ENCODE assay signal across 9 cellular contexts in the genomic region with DNA sequence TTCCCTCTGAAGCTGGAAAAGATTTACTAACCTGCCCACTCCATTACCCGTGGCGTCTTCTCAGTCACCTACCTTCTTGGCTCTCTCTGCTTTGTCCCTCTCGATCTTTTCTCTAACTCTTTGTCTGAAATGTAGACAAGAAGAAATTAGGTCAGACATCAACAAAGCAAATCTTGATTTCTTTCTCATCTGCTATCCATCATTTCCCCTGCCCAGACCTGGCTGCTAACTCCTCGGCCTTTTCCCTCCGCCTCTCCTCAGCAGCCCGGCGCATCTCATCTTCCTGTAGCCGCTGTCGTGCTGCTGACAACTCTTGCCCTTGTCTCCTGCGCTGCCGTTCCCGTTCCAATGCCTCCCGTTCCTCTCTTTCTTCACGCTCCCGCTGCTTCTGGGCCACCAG. TPM values are rescaled to one million over a fixed set of nuclear protein-coding genes. Genes with fewer than 3 reads are reported as not detected.
DNase-seq lines count a peak whose midpoint lies in the region; ATAC-seq and TF ChIP-seq lines count a peak whose summit lies in the region.
"Had no signal": no experiment of that assay in that cellular context is flagged by ENCODE, and none has a peak within 500 bp of the region (broad histone marks: within the 10 kb centered on the region; RNA-seq: fewer than 3 reads in every experiment).

No MANE protein-coding gene starts in this region.

- H2AFZ ChIP-seq in SK-N-SH (ENCODE audit: low read depth), result no peak overlapping the region

- TF ChIP-seq POLR2A in esophagus squamous epithelium (IDR thresholded peaks at IDR 0.05), result no peak
- TF ChIP-seq POLR2A in gastrocnemius medialis (IDR thresholded peaks at IDR 0.05), result no peak

- peaks cover 62% of the 10 kb centered on the region for H3K79me2 ChIP-seq in SK-N-SH (ENCODE audit: insufficient read depth)

- DNase-seq in SK-N-SH, result no peak
- DNase-seq in SK-N-MC (ENCODE audit: low read depth, low spot score), result no peak
- no peak for DNase-seq in esophagus squamous epithelium (lab: John Stamatoyannopoulos, UW)
- DNase-seq in gastrocnemius medialis, result no peak
- DNase-seq in G401 (ENCODE audit: low spot score), result no peak
- DNase-seq in NCI-H446 (lab: John Stamatoyannopoulos, UW), result no peak
- DNase-seq: WERI-Rb-1 had no signal

- H3K9me2 ChIP-seq in SK-N-SH, result no peaks in the 10 kb centered on the region

- TF ChIP-seq RAD21 in SK-N-SH (IDR thresholded peaks at IDR 0.05; ENCODE audit: low read length), result no peak

- H3F3A ChIP-seq in SK-N-SH (replicated peaks; ENCODE audit: insufficient read depth), result peaks cover 43% of the 10 kb centered on the region

- ATAC-seq in SK-N-SH treated with all-trans-retinoic acid at 6 μM for 48 hours, result no peak
- ATAC-seq in gastrocnemius medialis, result no peak
- ATAC-seq in GM21576 (IDR thresholded peaks at IDR 0.05; ENCODE audit: unreplicated experiment), result no peak

- CTCF ChIA-PET in SK-N-SH (lab: Yijun Ruan, JAX), result interaction anchor here (0.7 to 1.7 kb wide), 3 partner anchors 17 to 283 kb away, joined by 3 to 7 read pairs (median 6); no protein-coding TSS in a partner anchor

- in situ Hi-C loops in gastrocnemius medialis (cut with MboI; ENCODE audit: low sequenced_read_pairs in 4 of 4), result loop anchor here in 2 of 4 donors (25.0 kb wide), 1 partner anchor 290 kb away; no protein-coding TSS in a partner anchor
- in situ Hi-C loops in G401 (cut with HindIII; ENCODE audit: low sequenced_read_pairs), result no loop called here

- TF ChIP-seq EP300 in SK-N-SH (IDR thresholded peaks at IDR 0.05; ENCODE audit: borderline replicate concordance in 1 of 2, low read depth in 1 of 2, low read length in 1 of 2), result no peak

- peak overlapping the region; percentile 96 for H3K4me2 ChIP-seq in SK-N-SH

- H3K4me3 ChIP-seq in SK-N-SH (ENCODE audit: low read depth in 2 of 2, low read length in 1 of 2) (peak overlapping the region; percentile 79 to 98), SK-N-MC (peak overlapping the region; percentile 97), esophagus squamous epithelium (peak overlapping the region in 3 of 4 donors; percentile 78 to 100 (median 89)), gastrocnemius medialis (peak overlapping the region; percentile 91 to 98 (median 93))

- H3K36me3 ChIP-seq in SK-N-SH (replicated peaks in 1 of 2; ENCODE audit: control insufficient read depth in 1 of 2, insufficient read depth in 2 of 2, low read length in 1 of 2) (peaks cover 19 to 26% of the 10 kb centered on the region in 2 experiments), SK-N-MC (ENCODE audit: insufficient read depth, low read length) (peaks cover 28% of the 10 kb centered on the region), esophagus squamous epithelium (peaks cover 0 to 53% (median 9%) of the 10 kb centered on the region in 3 donors), gastrocnemius medialis (peaks cover 0 to 36% of the 10 kb centered on the region in 2 donors)

- H3K27ac ChIP-seq in SK-N-SH (ENCODE audit: low read depth in 2 of 2, low read length in 1 of 2), result peak overlapping the region in 1 of 2 experiments; percentile 70; a peak in 1 of 4 replicates
- no peak overlapping the region for H3K27ac ChIP-seq in SK-N-MC
- peak overlapping the region in 3 of 4 donors; percentile 91 to 96 (median 95) for H3K27ac ChIP-seq in esophagus squamous epithelium
- H3K27ac ChIP-seq in gastrocnemius medialis, result peak overlapping the region; percentile 88 to 97 (median 94)

- no peaks in the 10 kb centered on the region for H3K27me3 ChIP-seq in SK-N-SH (ENCODE audit: insufficient read depth)
- H3K27me3 ChIP-seq in esophagus squamous epithelium, result no peaks in the 10 kb centered on the region
- H3K27me3 ChIP-seq in gastrocnemius medialis, result no peaks in the 10 kb centered on the region

- POLR2A ChIA-PET in SK-N-SH (lab: Yijun Ruan, JAX), result interaction anchor here (2.6 kb wide), 1 partner anchor 13 kb away, joined by 13 read pairs; the partner anchor contains the start of genes C11orf98 and CSKMT

- WGBS in SK-N-SH (ENCODE audit: low lambda C conversion rate), result 74% methylated on average over 15 of the region's 15 CpGs
- WGBS in esophagus squamous epithelium, 2 donors, result 72 to 75% methylated on average over 12 to 15 of the region's 15 CpGs

- H3K9me3 ChIP-seq in SK-N-SH (no peaks in the 10 kb centered on the region), SK-N-MC (ENCODE audit: low read depth, low read length) (no peaks in the 10 kb centered on the region), esophagus squamous epithelium (no peaks in the 10 kb centered on the region), gastrocnemius medialis (no peaks in the 10 kb centered on the region)

- H4K20me1 ChIP-seq in SK-N-SH (ENCODE audit: insufficient read depth), result no peaks in the 10 kb centered on the region

- peaks cover 16 to 21% of the 10 kb centered on the region in 2 experiments; a peak in 3 of 4 replicates for H3K4me1 ChIP-seq in SK-N-SH (ENCODE audit: control insufficient read depth in 1 of 2, insufficient read depth in 2 of 2, low read depth in 1 of 2, low read length in 1 of 2)
- peaks cover 20 to 76% (median 30%) of the 10 kb centered on the region in 3 donors for H3K4me1 ChIP-seq in esophagus squamous epithelium
- H3K4me1 ChIP-seq in gastrocnemius medialis, result peaks cover 29 to 53% of the 10 kb centered on the region in 2 donors

- TF ChIP-seq CTCF in SK-N-SH (IDR thresholded peaks at IDR 0.05), result no peak
- TF ChIP-seq CTCF in esophagus squamous epithelium (IDR thresholded peaks at IDR 0.05), result no peak
- no peak for TF ChIP-seq CTCF in gastrocnemius medialis (IDR thresholded peaks at IDR 0.05 in 4 of 5, conservative IDR thresholded peaks at IDR 0.05 in 1 of 5)

- intact Hi-C loops in esophagus squamous epithelium (cut with DNase I) (no loop called here), gastrocnemius medialis (cut with DNase I; ENCODE audit: low total_unique reads) (loop anchor here (2.0 to 5.0 kb wide), 2 partner anchors 25 to 75 kb away; partner anchors contain the start of genes INTS5 and MTA2)

- H3K9ac ChIP-seq in SK-N-SH (peak overlapping the region; percentile 96), SK-N-MC (ENCODE audit: insufficient read length) (peak overlapping the region; percentile 96)

TF ChIP-seq in SK-N-SH, 30 proteins besides CTCF, POLR2A, EP300 and RAD21:
- TF ChIP-seq FOSL2 (IDR thresholded peaks at IDR 0.05; ENCODE audit: borderline replicate concordance, low read depth) (no peak), POLR2AphosphoS5 (IDR thresholded peaks at IDR 0.05; ENCODE audit: low read depth, low read length) (no peak)

TF ChIP-seq in SK-N-SH treated with all-trans-retinoic acid at 6 μM for 48 hours, 23 proteins besides CTCF, POLR2A, EP300 and RAD21 (continues in another document):
- TF ChIP-seq ISL1 (CRISPR knock-in tag; IDR thresholded peaks at IDR 0.05) (no peak), ZFP3 (CRISPR knock-in tag; IDR thresholded peaks at IDR 0.05) (no peak), RARB (CRISPR knock-in tag; IDR thresholded peaks at IDR 0.05) (no peak), PATZ1 (CRISPR knock-in tag; IDR thresholded peaks at IDR 0.05; ENCODE audit: borderline replicate concordance) (no peak), GLIS3 (CRISPR knock-in tag; IDR thresholded peaks at IDR 0.05) (no peak), CSDC2 (CRISPR knock-in tag; IDR thresholded peaks at IDR 0.05) (no peak)

RNA-seq across cellular contexts. Expression of gene UBXN1, which starts 1.2 kb away (rescaled TPM):
- 202 and 256 TPM in 2 replicates for polyA plus RNA-seq in SK-N-SH (2012; rRNA removed)
- polyA plus RNA-seq in SK-N-SH (2012; cell fraction: cytosol; rRNA removed), result 217 and 261 TPM in 2 replicates
- 259 and 329 TPM in 2 replicates for polyA plus RNA-seq in SK-N-SH (2012; cell fraction: nucleus; rRNA removed)
- total RNA-seq in esophagus squamous epithelium (100 to 1,000 TPM in 1 of 4 donors, 10 to 100 TPM in 3; 67.3 to 148 (median 86.1) TPM), gastrocnemius medialis (100 to 1,000 TPM; 216 to 450 (median 265) TPM)
- total RNA-seq in G401 (2014; rRNA removed; shearing (Covaris generic)), result 139 and 203 TPM in 2 replicates

RNA-seq across cellular contexts. Expression of gene LBHD1, which starts 5.6 kb away (rescaled TPM):
- 9.7 and 12.0 TPM in 2 replicates for polyA plus RNA-seq in SK-N-SH (2012; rRNA removed)
- 5.5 and 6.3 TPM in 2 replicates for polyA plus RNA-seq in SK-N-SH (2012; cell fraction: cytosol; rRNA removed)
- polyA plus RNA-seq in SK-N-SH (2012; cell fraction: nucleus; rRNA removed), result 56.3 and 74.8 TPM in 2 replicates
- total RNA-seq in esophagus squamous epithelium, result 1 to 10 TPM; 1.8 to 3.6 (median 2.5) TPM
- total RNA-seq in gastrocnemius medialis, result 1 to 10 TPM in 2 of 4 donors, under 1 TPM in 2; 0.82 to 2.1 (median 1.1) TPM
- 1.8 and 3.7 TPM in 2 replicates for total RNA-seq in G401 (2014; rRNA removed; shearing (Covaris generic))

RNA-seq across cellular contexts. Expression of gene UQCC3, which starts 6.2 kb away (rescaled TPM):
- polyA plus RNA-seq in SK-N-SH (2012; rRNA removed), result 22.7 and 24.8 TPM in 2 replicates
- 16.3 and 23.0 TPM in 2 replicates for polyA plus RNA-seq in SK-N-SH (2012; cell fraction: cytosol; rRNA removed)
- 6.4 and 15.5 TPM in 2 replicates for polyA plus RNA-seq in SK-N-SH (2012; cell fraction: nucleus; rRNA removed)
- 10 to 100 TPM; 10.5 to 17.2 (median 12.2) TPM for total RNA-seq in esophagus squamous epithelium
- 10 to 100 TPM in 2 of 4 donors, 1 to 10 TPM in 2; 6.4 to 11.7 (median 9.0) TPM for total RNA-seq in gastrocnemius medialis
- total RNA-seq in G401 (2014; rRNA removed; shearing (Covaris generic)), result 23.0 and 28.7 TPM in 2 replicates

RNA-seq across cellular contexts. Expression of gene LRRN4CL, which starts 11.6 kb away (rescaled TPM):
- polyA plus RNA-seq in SK-N-SH (2012; rRNA removed), result 0.08 and 0.10 TPM in 2 replicates
- polyA plus RNA-seq in SK-N-SH (2012; cell fraction: cytosol; rRNA removed), result 0.06 and 0.07 TPM in 2 replicates
- polyA plus RNA-seq in SK-N-SH (2012; cell fraction: nucleus; rRNA removed), result 0.27 and 0.39 TPM in 2 replicates
- 10 to 100 TPM in 1 of 4 donors, 1 to 10 TPM in 2, under 1 TPM in 1; 0.27 to 12.0 (median 4.5) TPM for total RNA-seq in esophagus squamous epithelium
- total RNA-seq in gastrocnemius medialis, result 1 to 10 TPM; 3.7 to 6.4 (median 5.9) TPM
- total RNA-seq in G401 (2014; rRNA removed; shearing (Covaris generic)), result 0.07 and 0.12 TPM in 2 replicates

RNA-seq across cellular contexts. Expression of gene CSKMT, which starts 12.6 kb away (rescaled TPM):
- polyA plus RNA-seq in SK-N-SH (2012; rRNA removed), result 9.5 and 11.1 TPM in 2 replicates
- 4.1 and 5.2 TPM in 2 replicates for polyA plus RNA-seq in SK-N-SH (2012; cell fraction: cytosol; rRNA removed)
- 29.4 and 57.3 TPM in 2 replicates for polyA plus RNA-seq in SK-N-SH (2012; cell fraction: nucleus; rRNA removed)
- total RNA-seq in esophagus squamous epithelium, result 10 to 100 TPM in 2 of 4 donors, 1 to 10 TPM in 2; 1.1 to 10.5 (median 7.0) TPM
- 1 to 10 TPM; 1.7 to 4.5 (median 2.8) TPM for total RNA-seq in gastrocnemius medialis
- total RNA-seq in G401 (2014; rRNA removed; shearing (Covaris generic)), result 12.7 and 13.5 TPM in 2 replicates
